In genomic region chr1:10528066-10529014, GRCh38 we compare ENCODE assay signal across 9 cellular contexts. TPM values are rescaled to one million over a fixed set of nuclear protein-coding genes. Genes with fewer than 3 reads are reported as not detected.
DNase-seq lines count a peak whose midpoint lies in the region; ATAC-seq and TF ChIP-seq lines count a peak whose summit lies in the region.
"Had no signal": no experiment of that assay in that cellular context is flagged by ENCODE, and none has a peak within 500 bp of the region (broad histone marks: within the 10 kb centered on the region; RNA-seq: fewer than 3 reads in every experiment).

No MANE protein-coding gene starts in this region.

- H3K36me3 Mint-ChIP-seq in Caco-2 (ENCODE audit: insufficient read depth, unreplicated experiment), result peaks cover 5% of the 10 kb centered on the region

- H3K4me1 ChIP-seq in Caco-2, result peaks cover 29% of the 10 kb centered on the region

- intact Hi-C loops in Caco-2 (cut with micrococcal nuclease; ENCODE audit: unreplicated experiment), result no loop called here

- no peaks in the 10 kb centered on the region for H3K9me3 ChIP-seq in Caco-2

- DNase-seq in Caco-2, result no peak
- peak; percentile 91 for DNase-seq in RPMI7951 (ENCODE audit: low read depth)
- peak; percentile 55 for DNase-seq in fibroblast of gingiva (ENCODE audit: low read depth)
- no peak for DNase-seq in omental fat pad (ENCODE audit: low spot score)
- DNase-seq in stimulated activated naive CD8-positive, alpha-beta T cell treated with anti-CD3 and anti-CD28 coated beads, Interleukin-15, Interleukin-2, amounts not matched to agents 100 U/mL and 50 U/mL, for 24 hours, result no peak
- DNase-seq in activated CD8-positive, alpha-beta memory T cell treated with anti-CD3 and anti-CD28 coated beads, Interleukin-2, amount 50 U/mL, for 4 hours, result no peak
- no peak for DNase-seq in NCI-H2196 treated with DMSO at 0.1 percent for 48 hours (lab: John Stamatoyannopoulos, UW; ENCODE audit: unreplicated experiment)
- DNase-seq: SIG-M5 had no signal

- TF ChIP-seq CTCF in Caco-2 (IDR thresholded peaks at IDR 0.05; ENCODE audit: insufficient read depth in 1 of 2, low read depth in 1 of 2, low read length in 1 of 2, severe bottlenecking in 1 of 2, unreplicated experiment in 1 of 2) (no peak), omental fat pad (IDR thresholded peaks at IDR 0.05) (no peak)

- H3K27me3 Mint-ChIP-seq in Caco-2 (ENCODE audit: insufficient read depth, unreplicated experiment), result no peaks in the 10 kb centered on the region

- no peaks in the 10 kb centered on the region for H3K9me3 Mint-ChIP-seq in Caco-2 (ENCODE audit: unreplicated experiment)

- CTCF ChIA-PET in Caco-2 (lab: Charles Lee), result interaction anchor here (0.6 to 1.4 kb wide), 3 partner anchors 11 to 102 kb away, joined by 4 to 9 read pairs (median 6); no protein-coding TSS in a partner anchor

- H3K4me3 Mint-ChIP-seq in Caco-2 (ENCODE audit: unreplicated experiment), result no peak overlapping the region

- H3K4me3 ChIP-seq in Caco-2 (ENCODE audit: low read depth, low read length), result no peak overlapping the region

- no peaks in the 10 kb centered on the region for H3K27me3 ChIP-seq in Caco-2 (replicated peaks; ENCODE audit: control insufficient read depth, insufficient read depth, low read length)

- peak overlapping the region; percentile 46 for H3K27ac Mint-ChIP-seq in Caco-2 (ENCODE audit: unreplicated experiment)

- POLR2A ChIA-PET in Caco-2 (lab: Charles Lee), result no interaction called here

- no peaks in the 10 kb centered on the region for H3K36me3 ChIP-seq in Caco-2 (ENCODE audit: control insufficient read depth, insufficient read depth, low read length)

- H3K4me1 Mint-ChIP-seq in Caco-2 (ENCODE audit: low read depth, unreplicated experiment), result peaks cover 16% of the 10 kb centered on the region

- ATAC-seq in omental fat pad (ENCODE audit: low FRiP score) (peak; percentile 96), HG03139 (IDR thresholded peaks at IDR 0.05; ENCODE audit: unreplicated experiment) (no peak)
- ATAC-seq in stimulated activated naive CD8-positive, alpha-beta T cell treated with anti-CD3 and anti-CD28 coated beads, Interleukin-15, Interleukin-2, amounts not matched to agents 100 U/mL and 50 U/mL, for 24 hours, result no peak

- no TSS peak for BruUV-seq in Caco-2 (replicated peaks; lab: Mats Ljungman, UMichigan)

RNA-seq across cellular contexts. Expression of gene PEX14, which starts 53.6 kb away (rescaled TPM):
- total RNA-seq in Caco-2 (2022) (19.9 and 22.2 TPM in 2 replicates), omental fat pad (10 to 100 TPM; 10.6 to 19.6 (median 13.9) TPM)
- total RNA-seq in RPMI7951 (2014; rRNA removed; shearing (Covaris generic)), result 13.6 and 21.5 TPM in 2 replicates

RNA-seq across cellular contexts. Expression of gene DFFA, which starts 56.0 kb away (rescaled TPM):
- 80.2 and 80.4 TPM in 2 replicates for total RNA-seq in Caco-2 (2022)
- 27.4 and 44.4 TPM in 2 replicates for total RNA-seq in RPMI7951 (2014; rRNA removed; shearing (Covaris generic))
- total RNA-seq in omental fat pad, result 10 to 100 TPM; 17.8 to 27.2 (median 21.6) TPM

Comparison
In these comparisons a context has a peak if more than half of its experiments do, and no peak if none do; other contexts are left out.
1. DNase-seq: peak in RPMI7951 (single experiment) and fibroblast of gingiva (single experiment); none in Caco-2 (0 of 2), omental fat pad (single experiment), stimulated activated naive CD8-positive, alpha-beta T cell treated with anti-CD3 and anti-CD28 coated beads, Interleukin-15, Interleukin-2, amounts not matched to agents 100 U/mL and 50 U/mL, for 24 hours (single experiment), activated CD8-positive, alpha-beta memory T cell treated with anti-CD3 and anti-CD28 coated beads, Interleukin-2, amount 50 U/mL, for 4 hours (single experiment) and NCI-H2196 treated with DMSO at 0.1 percent for 48 hours (single experiment).